Comparison of ENCODE assay signal across 6 cellular contexts in genomic region chr2:164091673-164092072, GRCh38.
"Had no signal": no experiment of that assay in that cellular context is flagged by ENCODE, and none has a peak within 500 bp of the region (broad histone marks: within the 10 kb centered on the region; RNA-seq: fewer than 3 reads in every experiment).

No MANE protein-coding gene starts in this region.

- H3K9ac ChIP-seq: GM23248 had no signal

- H3K9me3 ChIP-seq: HAP-1 had no signal

- H2AFZ ChIP-seq: GM23248 had no signal

- H3K27ac ChIP-seq: GM23248, HL-60 had no signal

- H3K4me3 ChIP-seq: GM23248, HAP-1 had no signal

- H3K4me1 ChIP-seq: HAP-1 had no signal

- H3K36me3 ChIP-seq: HAP-1 had no signal

- DNase-seq: GM23248, GOT3, H7, HFFc6 had no signal
